In the genomic region with DNA sequence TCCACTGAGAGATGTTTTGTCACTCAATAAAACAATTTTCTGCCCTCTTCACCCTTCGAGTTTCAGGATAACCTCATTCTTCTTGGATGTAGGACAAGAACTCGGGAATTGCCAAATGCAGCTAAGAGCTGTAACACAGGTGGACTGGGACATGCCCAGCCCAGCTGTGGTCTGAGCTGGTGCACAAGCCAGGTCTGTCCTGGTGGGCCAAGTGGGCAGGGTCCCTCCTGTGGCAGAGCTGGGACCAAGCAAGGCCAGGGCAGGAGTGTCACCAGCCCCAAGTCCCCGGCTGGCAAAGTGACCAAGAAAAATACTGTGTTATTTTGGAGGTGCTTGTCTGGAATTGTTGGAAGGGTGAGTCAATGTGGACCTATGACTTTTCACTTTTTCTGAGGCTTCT, we compare ENCODE assay signal across 8 cellular contexts.
"Had no signal": no experiment of that assay in that cellular context is flagged by ENCODE, and none has a peak within 500 bp of the region (broad histone marks: within the 10 kb centered on the region; RNA-seq: fewer than 3 reads in every experiment).

No MANE protein-coding gene starts in this region.

- H3K4me3 Mint-ChIP-seq: H9 had no signal

- ATAC-seq: K562 had no signal

- FAIRE-seq: H54, K562 had no signal

- H3K27ac ChIP-seq: HL-60 had no signal

- DNase-seq: GOT3, H9, HCEC 1CT, IMR-90, KG1 had no signal

- H3K4me3 ChIP-seq: K562 had no signal

- H3K27ac Mint-ChIP-seq: H9 had no signal
